In the genomic region with DNA sequence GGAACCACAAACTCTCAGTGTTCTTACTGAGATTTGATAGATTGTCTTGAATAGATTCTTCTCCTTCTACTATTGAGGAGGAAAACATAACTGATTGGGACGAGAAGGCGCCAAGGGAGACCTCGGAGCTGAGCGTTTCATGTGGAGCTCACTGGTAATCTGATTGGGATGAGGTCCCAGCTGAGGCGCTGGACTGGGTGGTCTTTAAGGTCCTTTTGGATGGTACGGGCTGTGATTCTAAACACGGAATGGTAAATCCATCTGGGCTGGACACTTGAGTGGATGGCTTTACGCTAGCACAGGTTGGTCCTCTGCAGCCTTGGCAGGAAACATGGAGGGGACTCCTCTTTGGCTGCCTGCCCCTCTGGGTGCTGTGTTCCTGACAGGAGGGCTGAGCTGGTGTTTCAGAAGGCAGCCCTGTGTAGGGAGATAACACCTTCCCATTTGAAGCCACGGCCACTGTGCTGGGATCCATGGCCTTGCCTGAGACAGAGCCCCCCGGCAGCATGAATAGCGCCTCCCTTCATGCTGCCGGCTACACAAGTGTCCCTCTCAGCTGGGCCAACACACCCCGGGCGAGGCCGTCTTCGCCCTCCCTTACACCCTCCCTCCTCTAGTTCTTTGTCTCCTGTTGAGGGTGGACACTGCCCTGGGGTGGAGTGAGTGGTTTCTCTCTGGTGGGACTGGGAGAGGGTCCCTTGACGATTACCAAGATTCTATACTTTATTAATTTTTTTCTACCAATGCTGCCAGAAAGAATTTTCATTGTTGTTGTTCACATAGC, we compare ENCODE assay signal across 25 cellular contexts.
DNase-seq lines count a peak whose midpoint lies in the region; ATAC-seq, FAIRE-seq and TF ChIP-seq lines count a peak whose summit lies in the region.
"Had no signal": no experiment of that assay in that cellular context is flagged by ENCODE, and none has a peak within 500 bp of the region (broad histone marks: within the 10 kb centered on the region; RNA-seq: fewer than 3 reads in every experiment).

No MANE protein-coding gene starts in this region.

- CTCF ChIA-PET in HepG2 (lab: Yijun Ruan, JAX; ENCODE audit: low intra/inter-chr PET ratio, low total read pairs) (no interaction called here), OCI-LY7 (lab: Charles Lee; ENCODE audit: unreplicated experiment) (no interaction called here)

- no peak overlapping the region for H2AFZ ChIP-seq in HepG2 (ENCODE audit: low read length)
- no peak overlapping the region for H2AFZ ChIP-seq in neuronal stem cell (ENCODE audit: low read length)
- H2AFZ ChIP-seq in OCI-LY7 (ENCODE audit: low read length) = no peak overlapping the region

- intact Hi-C loops in right lobe of liver (cut with DNase I) (no loop called here), HepG2 (cut with micrococcal nuclease; ENCODE audit: unreplicated experiment) (no loop called here), OCI-LY7 (cut with micrococcal nuclease; ENCODE audit: unreplicated experiment) (no loop called here), left ventricle myocardium inferior (cut with micrococcal nuclease) (no loop called here)

- no peaks in the 10 kb centered on the region for H3K79me2 ChIP-seq in HepG2 (ENCODE audit: insufficient read depth, low read length)
- H3K79me2 ChIP-seq in OCI-LY7 (ENCODE audit: insufficient read depth, low read depth, low read length) = no peaks in the 10 kb centered on the region

- no peak for TF ChIP-seq RAD21 in HepG2 (CRISPR knock-in tag; IDR thresholded peaks at IDR 0.05)

- no peak overlapping the region for H3K9ac ChIP-seq in HepG2 (ENCODE audit: insufficient read depth, low read depth, low read length)
- peak overlapping the region; percentile 50 for H3K9ac ChIP-seq in neuronal stem cell (ENCODE audit: low read depth, low read length, poor library complexity)

- H4K20me1 ChIP-seq in HepG2 (ENCODE audit: insufficient read depth, low read length) (no peaks in the 10 kb centered on the region), OCI-LY7 (ENCODE audit: insufficient read depth, low read length) (no peaks in the 10 kb centered on the region)

- H3K79me1 ChIP-seq in neuronal stem cell (ENCODE audit: low read depth, low read length) = no peaks in the 10 kb centered on the region

- no peak for TF ChIP-seq EP300 in HepG2 (IDR thresholded peaks at IDR 0.05; ENCODE audit: low read depth in 2 of 2, low read length in 2 of 2)
- TF ChIP-seq EP300 in HepG2 (CRISPR knock-in tag; IDR thresholded peaks at IDR 0.05; ENCODE audit: borderline replicate concordance) = no peak

- H2BK5ac ChIP-seq in neuronal stem cell (ENCODE audit: low read length) = no peak overlapping the region

- no peak overlapping the region for H3K27ac Mint-ChIP-seq in central memory CD8-positive, alpha-beta T cell (ENCODE audit: low read depth)
- H3K27ac Mint-ChIP-seq: CD4-positive, alpha-beta memory T cell; HFFc6; IgD-negative memory B cell had no signal

- H3K27ac ChIP-seq in right lobe of liver (no peak overlapping the region), HepG2 (ENCODE audit: extremely low read length, insufficient read depth, low read length) (no peak overlapping the region), neuronal stem cell (replicated peaks; ENCODE audit: low read length) (no peak overlapping the region), OCI-LY7 (ENCODE audit: low read depth, low read length, poor library complexity, severe bottlenecking) (no peak overlapping the region), left ventricle myocardium inferior (replicated peaks) (no peak overlapping the region)
- H3K27ac ChIP-seq: A549, RWPE1 had no signal

- H3K9me3 Mint-ChIP-seq in central memory CD8-positive, alpha-beta T cell = peaks cover 6% of the 10 kb centered on the region

- H3K4me1 ChIP-seq in right lobe of liver = no peaks in the 10 kb centered on the region
- H3K4me1 ChIP-seq in HepG2 (ENCODE audit: insufficient read depth, low read length) = no peaks in the 10 kb centered on the region
- H3K4me1 ChIP-seq in neuronal stem cell (ENCODE audit: control insufficient read depth in 2 of 2, insufficient read depth in 1 of 2, low read depth in 1 of 2, low read length in 2 of 2) = peaks cover 0 to 2% of the 10 kb centered on the region in 2 donors
- H3K4me1 ChIP-seq in OCI-LY7 (ENCODE audit: insufficient read depth, low read length, poor library complexity, severe bottlenecking) = no peaks in the 10 kb centered on the region
- no peaks in the 10 kb centered on the region for H3K4me1 ChIP-seq in left ventricle myocardium inferior
- H3K4me1 ChIP-seq: A549, Caco-2, HAP-1 had no signal

- H3K4me2 ChIP-seq in HepG2 (ENCODE audit: low read depth, low read length) (no peak overlapping the region), neuronal stem cell (ENCODE audit: insufficient read depth, low read length, poor library complexity, severe bottlenecking) (no peak overlapping the region), OCI-LY7 (ENCODE audit: low read length) (no peak overlapping the region)
- H3K4me2 ChIP-seq: A549 had no signal

- no peak overlapping the region for H4K91ac ChIP-seq in neuronal stem cell (ENCODE audit: low read depth, low read length, poor library complexity)

- peak overlapping the region; percentile 56 for H2BK120ac ChIP-seq in neuronal stem cell (ENCODE audit: low read depth, low read length)

- H3K36me3 ChIP-seq in right lobe of liver = no peaks in the 10 kb centered on the region
- no peaks in the 10 kb centered on the region for H3K36me3 ChIP-seq in HepG2 (replicated peaks in 1 of 2; ENCODE audit: control insufficient read depth in 1 of 2, insufficient read depth in 2 of 2, low read length in 2 of 2)
- H3K36me3 ChIP-seq in neuronal stem cell (replicated peaks in 1 of 2; ENCODE audit: control insufficient read depth in 2 of 2, insufficient read depth in 2 of 2, low read length in 2 of 2) = no peaks in the 10 kb centered on the region
- no peaks in the 10 kb centered on the region for H3K36me3 ChIP-seq in OCI-LY7 (ENCODE audit: insufficient read depth, low read length)
- H3K36me3 ChIP-seq in left ventricle myocardium inferior = no peaks in the 10 kb centered on the region
- H3K36me3 ChIP-seq: HAP-1 had no signal

- H2AK5ac ChIP-seq in neuronal stem cell (ENCODE audit: low read depth, low read length) = peak overlapping the region; percentile 64

- peak overlapping the region; percentile 88 for H3K18ac ChIP-seq in neuronal stem cell (ENCODE audit: low read length)

- H2BK12ac ChIP-seq in neuronal stem cell (ENCODE audit: low read length) = peak overlapping the region; percentile 30

- POLR2A ChIA-PET in HepG2 (lab: Yijun Ruan, JAX) (no interaction called here), OCI-LY7 (lab: Charles Lee) (no interaction called here)

- in situ Hi-C loops in HepG2 (cut with HindIII; ENCODE audit: extremely low pct_ligation_motif_present, low pct_unique_long_range_greater_than_20kb) = no loop called here

- WGBS in right lobe of liver (ENCODE audit: insufficient coverage, low coverage, low lambda C conversion rate, missing lambda C conversion rate) = 75% methylated on average over 4 of the region's 17 CpGs
- 39% methylated on average over 14 of the region's 17 CpGs for WGBS in HepG2 (ENCODE audit: low lambda C conversion rate)
- WGBS in neuronal stem cell (ENCODE audit: extremely low coverage in 2 of 2, insufficient read length in 2 of 2, insufficient replicate concordance in 1 of 2), 2 donors = no CpG with 5 or more reads among the region's 17 CpGs

- no peaks in the 10 kb centered on the region for H3K9me3 ChIP-seq in right lobe of liver
- no peaks in the 10 kb centered on the region; the same call in 1 of the 2 replicates for H3K9me3 ChIP-seq in HepG2 (ENCODE audit: low read length)
- H3K9me3 ChIP-seq in neuronal stem cell (replicated peaks in 1 of 2; ENCODE audit: control insufficient read depth in 2 of 2, insufficient read depth in 1 of 2, low read depth in 1 of 2, low read length in 2 of 2) = peaks cover 0 to 3% of the 10 kb centered on the region in 2 donors
- peaks cover 8% of the 10 kb centered on the region; the same call in 1 of the 2 replicates for H3K9me3 ChIP-seq in OCI-LY7 (ENCODE audit: low read length)
- peaks cover 8% of the 10 kb centered on the region for H3K9me3 ChIP-seq in left ventricle myocardium inferior (replicated peaks)
- H3K9me3 ChIP-seq: Caco-2, HAP-1 had no signal

- H3K27me3 ChIP-seq in right lobe of liver = no peaks in the 10 kb centered on the region
- H3K27me3 ChIP-seq in HepG2 (ENCODE audit: control insufficient read depth in 1 of 2, insufficient read depth in 2 of 2, low read length in 2 of 2) = peaks cover 2 to 47% of the 10 kb centered on the region in 2 experiments; a peak in 3 of 5 replicates
- H3K27me3 ChIP-seq in neuronal stem cell (ENCODE audit: control insufficient read depth in 3 of 3, insufficient read depth in 3 of 3, low read depth in 1 of 3, low read length in 3 of 3) = no peaks in the 10 kb centered on the region
- H3K27me3 ChIP-seq in left ventricle myocardium inferior (ENCODE audit: low read depth) = peaks cover 39% of the 10 kb centered on the region

- H4K8ac ChIP-seq in neuronal stem cell (ENCODE audit: low read depth, low read length) = no peak overlapping the region

- H2BK15ac ChIP-seq in neuronal stem cell (ENCODE audit: low read length) = no peak overlapping the region

- peaks cover 18% of the 10 kb centered on the region for H3K27me3 Mint-ChIP-seq in central memory CD8-positive, alpha-beta T cell

- TF ChIP-seq CTCF in right lobe of liver (IDR thresholded peaks at IDR 0.05) (no peak), HepG2 (CRISPR knock-in tag; IDR thresholded peaks at IDR 0.05) (no peak), OCI-LY7 (conservative IDR thresholded peaks at IDR 0.05; ENCODE audit: low read length) (no peak), left ventricle myocardium inferior (IDR thresholded peaks at IDR 0.05; ENCODE audit: borderline replicate concordance) (no peak)

- H3K4ac ChIP-seq in neuronal stem cell (ENCODE audit: low read length) = peak overlapping the region; percentile 39

- no peak overlapping the region for H3K23ac ChIP-seq in neuronal stem cell (ENCODE audit: low read depth, low read length, poor library complexity)

- TF ChIP-seq POLR2A in right lobe of liver (IDR thresholded peaks at IDR 0.05) (no peak), HepG2 (IDR thresholded peaks at IDR 0.05; ENCODE audit: insufficient read depth in 1 of 2, low read depth in 2 of 2, low read length in 2 of 2) (no peak)

- H3K4me1 Mint-ChIP-seq in central memory CD8-positive, alpha-beta T cell = no peaks in the 10 kb centered on the region
- H3K4me1 Mint-ChIP-seq: CD4-positive, alpha-beta memory T cell; IgD-negative memory B cell had no signal

- H3K4me3 Mint-ChIP-seq in central memory CD8-positive, alpha-beta T cell = no peak overlapping the region
- H3K4me3 Mint-ChIP-seq: CD4-positive, alpha-beta memory T cell; HFFc6; IgD-negative memory B cell had no signal

- no peaks in the 10 kb centered on the region for H3K9me2 ChIP-seq in OCI-LY7 (ENCODE audit: insufficient read depth, low read length)

- H3K4me3 ChIP-seq in right lobe of liver (no peak overlapping the region), HepG2 (replicated peaks in 1 of 3; ENCODE audit: insufficient read depth in 1 of 3, low read depth in 2 of 3, low read length in 3 of 3) (no peak overlapping the region), neuronal stem cell (ENCODE audit: low read length in 2 of 2) (no peak overlapping the region), OCI-LY7 (ENCODE audit: low read depth, low read length, poor library complexity, severe bottlenecking) (no peak overlapping the region), left ventricle myocardium inferior (no peak overlapping the region)
- H3K4me3 ChIP-seq: A549, HAP-1 had no signal

- no peaks in the 10 kb centered on the region for H3K36me3 Mint-ChIP-seq in central memory CD8-positive, alpha-beta T cell (ENCODE audit: insufficient read depth)
- H3K36me3 Mint-ChIP-seq: CD4-positive, alpha-beta memory T cell; IgD-negative memory B cell had no signal

- DNase-seq in right lobe of liver (peak in 2 of 3 donors; percentile 15 to 27), HepG2 (ENCODE audit: low spot score) (no peak), neuronal stem cell (ENCODE audit: low spot score) (no peak), OCI-LY7 (ENCODE audit: low spot score) (no peak), left ventricle myocardium inferior (no peak)
- DNase-seq in central memory CD8-positive, alpha-beta T cell (ENCODE audit: low spot score in 2 of 2) = no peak
- DNase-seq: C1 segment of cervical spinal cord; Caco-2; CD4-positive, alpha-beta memory T cell; HFFc6; NCI-H1048; NCI-H1417; NCI-H1694; NCI-H2029 treated with DMSO at 0.1 percent for 48 hours; NCI-H446 treated with DMSO at 0.1 percent for 48 hours; NCI-H526; NCI-H82; SHP77 had no signal

- no peak for FAIRE-seq in HepG2 (lab: Jason Lieb, UNC)
- FAIRE-seq: A549, G401.6 had no signal

- ATAC-seq in right lobe of liver = no peak
- ATAC-seq in HepG2 = no peak
- peak; percentile 10 for ATAC-seq in central memory CD8-positive, alpha-beta T cell (replicated peaks; ENCODE audit: extremely low read depth, poor library complexity, severe bottlenecking)
- no peak for ATAC-seq in HG02885 (IDR thresholded peaks at IDR 0.05; ENCODE audit: poor library complexity, unreplicated experiment)
- ATAC-seq: A549, Panc1 had no signal

- BruUV-seq in HepG2 (replicated peaks; lab: Mats Ljungman, UMichigan) (no TSS peak), OCI-LY7 (replicated peaks; lab: Mats Ljungman, UMichigan) (no TSS peak)

- no peak overlapping the region for H3K14ac ChIP-seq in neuronal stem cell (ENCODE audit: low read length)

Comparison
In these comparisons a context has a peak if more than half of its experiments do, and no peak if none do; other contexts are left out.
1. DNase-seq: peak in right lobe of liver (2 of 3); none in HepG2 (single experiment), central memory CD8-positive, alpha-beta T cell (0 of 2), neuronal stem cell (single experiment), OCI-LY7 (single experiment) and left ventricle myocardium inferior (single experiment).